8 cellular contexts compared by ENCODE assay signal in the genomic region with DNA sequence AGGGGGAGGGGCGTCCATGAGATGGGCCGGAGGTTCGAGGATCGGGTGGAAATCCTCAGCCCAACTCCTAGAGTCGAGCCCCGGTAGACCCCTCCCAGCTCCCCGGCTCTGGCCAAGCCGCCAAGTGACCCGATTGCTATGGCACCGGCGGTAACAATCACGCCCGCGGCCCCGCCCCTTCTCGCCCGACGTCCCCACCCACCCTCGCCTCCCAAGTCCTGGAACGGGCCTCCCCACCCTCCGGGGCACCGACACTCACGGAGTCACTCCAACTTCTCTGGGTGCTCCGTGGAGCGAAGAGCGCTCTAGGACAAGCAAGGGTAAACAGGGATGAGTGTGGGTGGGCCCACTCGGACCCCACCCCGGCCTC. TPM values are rescaled to one million over a fixed set of nuclear protein-coding genes. Genes with fewer than 3 reads are reported as not detected.
DNase-seq lines count a peak whose midpoint lies in the region; ATAC-seq lines count a peak whose summit lies in the region.

A gene (plus strand): TSS at position 204 of the 370 bp plus-strand sequence. CDS start 5,050 bp downstream, outside the sequence.

- peak; percentile 75 for DNase-seq in activated effector memory CD4-positive, alpha-beta T cell treated with anti-CD3 and anti-CD28 coated beads, Interleukin-2, amount 50 U/mL, for 16 hours
- no peak for DNase-seq in activated effector memory CD4-positive, alpha-beta T cell treated with Interleukin-2 at 50 U/mL for 16 hours
- peak; percentile 52 for DNase-seq in RPMI7951 (ENCODE audit: low read depth)
- DNase-seq in astrocyte of the hippocampus (ENCODE audit: low read depth, low spot score): peak; percentile 73
- DNase-seq in hepatic stellate cell (ENCODE audit: low spot score): peak; percentile 85
- DNase-seq in putamen (ENCODE audit: low spot score): peak; percentile 32
- DNase-seq in superior temporal gyrus (ENCODE audit: extremely low spot score): no peak

- no peak for ATAC-seq in GM21576 (IDR thresholded peaks at IDR 0.05; ENCODE audit: unreplicated experiment)

RNA-seq across cellular contexts. Expression of the gene that starts here (rescaled TPM):
- 3.3 and 5.6 TPM in 2 replicates for total RNA-seq in RPMI7951 (2014; rRNA removed; shearing (Covaris generic))

Comparison
In these comparisons a context has a peak if more than half of its experiments do, and no peak if none do; other contexts are left out.
1. DNase-seq: peak in activated effector memory CD4-positive, alpha-beta T cell treated with anti-CD3 and anti-CD28 coated beads, Interleukin-2, amount 50 U/mL, for 16 hours (single experiment), RPMI7951 (single experiment), astrocyte of the hippocampus (single experiment), hepatic stellate cell (single experiment) and putamen (single experiment); none in activated effector memory CD4-positive, alpha-beta T cell treated with Interleukin-2 at 50 U/mL for 16 hours (single experiment) and superior temporal gyrus (single experiment).